In the genomic region with DNA sequence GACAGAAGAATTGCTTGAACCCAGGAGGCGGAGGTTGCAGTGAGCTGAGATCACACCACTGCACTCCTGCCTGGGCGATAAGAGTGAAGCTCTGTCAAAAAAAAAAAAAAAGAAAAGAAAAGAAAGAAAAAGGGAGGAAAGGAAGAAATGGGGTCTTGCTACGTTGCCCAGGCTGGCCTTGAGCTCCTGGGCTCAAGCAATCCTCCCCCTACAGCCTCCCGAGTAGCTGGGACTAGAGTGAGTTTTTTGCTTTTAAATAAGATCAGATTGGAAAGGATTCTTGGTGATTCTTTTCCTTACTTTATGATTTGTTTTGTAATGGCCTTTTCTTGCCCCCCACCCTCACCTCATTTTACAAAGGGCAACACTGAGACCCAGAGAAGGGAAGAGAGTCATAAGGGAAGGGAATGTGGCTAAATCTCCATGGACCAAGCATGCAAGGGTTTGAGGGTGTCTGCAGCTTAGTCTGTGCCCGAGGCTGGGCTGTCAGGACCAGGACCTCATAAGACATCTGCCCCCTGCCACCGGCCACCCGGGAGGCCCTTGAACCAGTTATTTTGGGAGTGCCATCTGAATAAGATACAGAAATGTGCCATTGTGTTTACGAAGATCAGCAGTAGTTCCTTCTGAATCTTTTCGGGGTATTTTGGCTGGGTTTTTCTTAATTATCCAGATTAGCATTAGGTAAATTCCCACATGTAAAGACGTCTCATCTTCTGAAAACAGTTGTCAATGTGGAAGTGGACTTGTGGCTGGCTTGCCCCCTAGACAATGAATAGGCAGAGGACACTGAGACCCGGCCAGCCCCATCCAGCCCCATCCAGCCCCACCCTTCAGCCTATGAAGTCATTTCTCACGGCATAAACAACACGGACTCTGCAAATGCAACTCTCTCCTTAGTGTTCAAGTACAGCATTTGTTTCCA, we compare ENCODE assay signal across 24 cellular contexts. TPM values are rescaled to one million over a fixed set of nuclear protein-coding genes. Genes with fewer than 3 reads are reported as not detected.
A peak's percentile ranks its signal among the peaks of the same experiment; 100 is the strongest.
DNase-seq lines count a peak whose midpoint lies in the region; ATAC-seq, FAIRE-seq and TF ChIP-seq lines count a peak whose summit lies in the region.
"Had no signal": no experiment of that assay in that cellular context is flagged by ENCODE, and none has a peak within 500 bp of the region (broad histone marks: within the 10 kb centered on the region; RNA-seq: fewer than 3 reads in every experiment).

No MANE protein-coding gene starts in this region.

- no peaks in the 10 kb centered on the region for H3K9me3 Mint-ChIP-seq in activated B cell treated with CpG ODN at 0.5 μM for 24 hours
- H3K9me3 Mint-ChIP-seq: natural killer cell treated with Interleukin-12 subunit alpha and Interleukin-12 subunit beta and Interleukin-15 and Interleukin-18, amount 100 ng/mL, for 72 hours had no signal

- no peaks in the 10 kb centered on the region for H3K36me3 ChIP-seq in GM06990 (ENCODE audit: control insufficient read depth, insufficient read depth, low read length)
- H3K36me3 ChIP-seq: sigmoid colon, thyroid gland had no signal

- peaks cover 90% of the 10 kb centered on the region for H3K4me1 Mint-ChIP-seq in activated B cell treated with CpG ODN at 0.5 μM for 24 hours

- H3K27me3 ChIP-seq in GM06990 (replicated peaks; ENCODE audit: control insufficient read depth, insufficient read depth, low read length): no peaks in the 10 kb centered on the region
- H3K27me3 ChIP-seq: sigmoid colon, thyroid gland had no signal

- peak overlapping the region; percentile 70 for H3K4me3 Mint-ChIP-seq in activated B cell treated with CpG ODN at 0.5 μM for 24 hours
- H3K4me3 Mint-ChIP-seq: CD8-positive, alpha-beta T cell; natural killer cell treated with Interleukin-12 subunit alpha and Interleukin-12 subunit beta and Interleukin-15 and Interleukin-18, amount 100 ng/mL, for 72 hours had no signal

- POLR2A ChIA-PET in activated B cell treated with CpG ODN at 0.5 μM for 24 hours (lab: Charles Lee): interaction anchor here (0.8 to 17.3 kb wide), 12 partner anchors 9 to 341 kb away, joined by 3 to 975 read pairs (median 4); a partner anchor contains a TSS

- no peak for TF ChIP-seq POLR2A in GM12892 (IDR thresholded peaks at IDR 0.05; ENCODE audit: low read depth, low read length)

- TF ChIP-seq CTCF in GM06990 (IDR thresholded peaks at IDR 0.05; ENCODE audit: insufficient read depth, low read length, poor library complexity, severe bottlenecking) (no peak), activated B cell treated with CpG ODN at 0.5 μM for 24 hours (IDR thresholded peaks at IDR 0.05) (no peak)

- peak; percentile 77 for DNase-seq in GM06990 (ENCODE audit: extremely low read depth, insufficient read length)
- no peak for DNase-seq in GM12892 (ENCODE audit: insufficient read length)
- DNase-seq in activated B cell treated with CpG ODN at 0.5 μM for 24 hours: no peak
- no peak for DNase-seq in medulla oblongata (ENCODE audit: extremely low spot score)
- DNase-seq in NCI-H2107 (lab: John Stamatoyannopoulos, UW): no peak
- DNase-seq: activated CD4-positive, alpha-beta T cell treated with anti-CD3 and anti-CD28 coated beads for 1 hour; activated effector memory CD4-positive, alpha-beta T cell treated with Interleukin-2 at 50 U/mL for 16 hours; CD8-positive, alpha-beta T cell; DMS53; glutamatergic neuron; GOT3; left cardiac atrium; NCI-H1105; NCI-H2081 treated with DMSO at 0.1 percent for 48 hours; NCI-H510A; NK-92 treated with Interleukin-12 subunit alpha and Interleukin-12 subunit beta, amount 100 ng/mL, for 24 hours; sigmoid colon; T1000; thyroid gland had no signal

- no peaks in the 10 kb centered on the region for H3K27me3 Mint-ChIP-seq in activated B cell treated with CpG ODN at 0.5 μM for 24 hours

- ATAC-seq in HG02678 (IDR thresholded peaks at IDR 0.05; ENCODE audit: unreplicated experiment) (peak; percentile 39), activated B cell treated with CpG ODN at 0.5 μM for 24 hours (ENCODE audit: low read depth) (peak; percentile 63), HG03354 (IDR thresholded peaks at IDR 0.05; ENCODE audit: poor library complexity, severe bottlenecking, unreplicated experiment) (no peak)
- ATAC-seq: CD8-positive, alpha-beta T cell; left cardiac atrium; SK-N-SH treated with all-trans-retinoic acid at 6 μM for 48 hours had no signal

- CTCF ChIA-PET in activated B cell treated with CpG ODN at 0.5 μM for 24 hours (lab: Charles Lee): interaction anchor here (1.0 to 10.7 kb wide), 3 partner anchors 9 to 48 kb away, joined by 3 to 103 read pairs (median 6); no protein-coding TSS in a partner anchor

- intact Hi-C loops in activated B cell treated with CpG ODN at 0.5 μM for 24 hours (cut with micrococcal nuclease): loop anchor here (1.0 kb wide), 4 partner anchors 9 to 31 kb away; no protein-coding TSS in a partner anchor

- peak overlapping the region; percentile 51 for H3K4me3 ChIP-seq in GM06990 (replicated peaks; ENCODE audit: low read depth, low read length)
- H3K4me3 ChIP-seq: sigmoid colon, thyroid gland had no signal

- H3K27ac Mint-ChIP-seq in activated B cell treated with CpG ODN at 0.5 μM for 24 hours: peak overlapping the region; percentile 100
- H3K27ac Mint-ChIP-seq: CD8-positive, alpha-beta T cell; natural killer cell treated with Interleukin-12 subunit alpha and Interleukin-12 subunit beta and Interleukin-15 and Interleukin-18, amount 100 ng/mL, for 72 hours had no signal

- peak; percentile 94 for FAIRE-seq in GM12892 (lab: Jason Lieb, UNC)
- FAIRE-seq: bronchial epithelial cell had no signal

- H3K36me3 Mint-ChIP-seq in activated B cell treated with CpG ODN at 0.5 μM for 24 hours (ENCODE audit: low read depth): peaks cover 4% of the 10 kb centered on the region
- H3K36me3 Mint-ChIP-seq: CD8-positive, alpha-beta T cell; natural killer cell treated with Interleukin-12 subunit alpha and Interleukin-12 subunit beta and Interleukin-15 and Interleukin-18, amount 100 ng/mL, for 72 hours had no signal

RNA-seq across cellular contexts. Expression of a gene that starts 44.5 kb away (rescaled TPM):
- polyA plus RNA-seq in GM12892 (2012; ENCODE audit: missing spikeins): 134 TPM
- 315 TPM in 2 replicates for total RNA-seq in activated B cell treated with CpG ODN at 0.5 μM for 24 hours
